Comparison of ENCODE assay signal across 21 cellular contexts in genomic region chr2:241645056-241645914, GRCh38. TPM values are rescaled to one million over a fixed set of nuclear protein-coding genes. Genes with fewer than 3 reads are reported as not detected.
A peak's percentile ranks its signal among the peaks of the same experiment; 100 is the strongest.
DNase-seq lines count a peak whose midpoint lies in the region; ATAC-seq, FAIRE-seq and TF ChIP-seq lines count a peak whose summit lies in the region.
"Had no signal": no experiment of that assay in that cellular context is flagged by ENCODE, and none has a peak within 500 bp of the region (broad histone marks: within the 10 kb centered on the region; RNA-seq: fewer than 3 reads in every experiment).

No MANE protein-coding gene starts in this region.

- no peak overlapping the region for H4K5ac ChIP-seq in IMR-90 (ENCODE audit: low read depth, low read length)

- no peak overlapping the region for H2BK12ac ChIP-seq in neuronal stem cell (ENCODE audit: low read length)

- no peak overlapping the region for H3K9ac ChIP-seq in IMR-90 (ENCODE audit: low read depth, low read length)
- no peak overlapping the region for H3K9ac ChIP-seq in kidney (ENCODE audit: low read length in 2 of 2)
- H3K9ac ChIP-seq in neuronal stem cell (ENCODE audit: low read depth, low read length, poor library complexity): no peak overlapping the region

- H3K4ac ChIP-seq in IMR-90 (ENCODE audit: low read depth, low read length): no peak overlapping the region
- no peak overlapping the region for H3K4ac ChIP-seq in neuronal stem cell (ENCODE audit: low read length)

- H4K8ac ChIP-seq in IMR-90 (ENCODE audit: low read depth in 2 of 2, low read length in 2 of 2) (no peak overlapping the region), neuronal stem cell (ENCODE audit: low read depth, low read length) (no peak overlapping the region)

- H4K91ac ChIP-seq in IMR-90 (ENCODE audit: insufficient read depth, low read depth, low read length) (no peak overlapping the region), neuronal stem cell (ENCODE audit: low read depth, low read length, poor library complexity) (no peak overlapping the region)

- CTCF ChIA-PET in IMR-90 (lab: Yijun Ruan, JAX): interaction anchor here (0.6 to 1.5 kb wide), 2 partner anchors 14 to 213 kb away, joined by 5 read pairs; no protein-coding TSS in a partner anchor

- DNase-seq in ELF-1 (ENCODE audit: low read depth, low spot score) (peak; percentile 32), IMR-90 (no peak), kidney (peak; percentile 48), neuronal stem cell (ENCODE audit: low spot score) (no peak), upper lobe of right lung (no peak), NCI-H187 (lab: John Stamatoyannopoulos, UW) (no peak)
- DNase-seq: BE2C, EL, HFFc6, KG1, NCI-H1092, NCI-H1436 treated with DMSO at 0.1 percent for 48 hours, NCI-H2029, NCI-H524 treated with DMSO at 0.1 percent for 48 hours, NCI-H82, Right ventricle myocardium superior had no signal

- H2AFZ ChIP-seq in IMR-90 (replicated peaks; ENCODE audit: low read length, poor library complexity) (no peak overlapping the region), neuronal stem cell (ENCODE audit: low read length) (no peak overlapping the region)

- TF ChIP-seq CTCF in IMR-90 (conservative IDR thresholded peaks at IDR 0.05; ENCODE audit: low read depth, low read length): no peak
- no peak for TF ChIP-seq CTCF in kidney (IDR thresholded peaks at IDR 0.05; ENCODE audit: borderline replicate concordance, extremely low read depth, insufficient read depth)
- no peak for TF ChIP-seq CTCF in upper lobe of right lung (IDR thresholded peaks at IDR 0.05)

- intact Hi-C loops in IMR-90 (cut with micrococcal nuclease) (no loop called here), kidney (cut with DNase I) (no loop called here), upper lobe of right lung (cut with DNase I) (no loop called here)

- H2BK15ac ChIP-seq in IMR-90 (ENCODE audit: low read depth, low read length): no peak overlapping the region
- H2BK15ac ChIP-seq in neuronal stem cell (ENCODE audit: low read length): no peak overlapping the region

- H3K36me3 ChIP-seq in IMR-90 (ENCODE audit: control insufficient read depth, insufficient read depth, low read length) (peaks cover 1% of the 10 kb centered on the region; the same call in 1 of the 2 replicates), kidney (ENCODE audit: control insufficient read depth in 1 of 2, insufficient read depth in 2 of 2, low read length in 2 of 2) (peaks cover 0 to 2% of the 10 kb centered on the region in 2 donors), neuronal stem cell (replicated peaks in 1 of 2; ENCODE audit: control insufficient read depth in 2 of 2, insufficient read depth in 2 of 2, low read length in 2 of 2) (peaks cover under 1 to 39% of the 10 kb centered on the region in 2 donors), upper lobe of right lung (no peaks in the 10 kb centered on the region)
- H3K36me3 ChIP-seq: BE2C had no signal

- peaks cover 73% of the 10 kb centered on the region for H4K20me1 ChIP-seq in IMR-90 (ENCODE audit: insufficient read depth, low read length)

- no peak overlapping the region for H2BK20ac ChIP-seq in IMR-90 (ENCODE audit: low read depth, low read length)

- H3K18ac ChIP-seq in IMR-90 (ENCODE audit: low read depth, low read length) (no peak overlapping the region), neuronal stem cell (ENCODE audit: low read length) (no peak overlapping the region)

- H3K23ac ChIP-seq in IMR-90 (ENCODE audit: low read depth, low read length) (no peak overlapping the region), neuronal stem cell (ENCODE audit: low read depth, low read length, poor library complexity) (peak overlapping the region; percentile 47)

- H2BK120ac ChIP-seq in IMR-90 (ENCODE audit: low read depth, low read length) (no peak overlapping the region), neuronal stem cell (ENCODE audit: low read depth, low read length) (no peak overlapping the region)

- no peak overlapping the region for H3K4me3 ChIP-seq in IMR-90 (ENCODE audit: insufficient read depth, low read depth, low read length)
- no peak overlapping the region for H3K4me3 ChIP-seq in kidney (ENCODE audit: low read length in 2 of 2)
- no peak overlapping the region for H3K4me3 ChIP-seq in neuronal stem cell (ENCODE audit: low read length in 2 of 2)
- H3K4me3 ChIP-seq in upper lobe of right lung: no peak overlapping the region

- 88% methylated on average over 14 of the region's 26 CpGs; no CpG with 5 or more reads in 1 of the 2 experiments for WGBS in IMR-90 (ENCODE audit: extremely low coverage in 2 of 2, insufficient read length in 1 of 2), 2 experiments
- no CpG with 5 or more reads among the region's 26 CpGs for WGBS in neuronal stem cell (ENCODE audit: extremely low coverage in 2 of 2, insufficient read length in 2 of 2, insufficient replicate concordance in 1 of 2), 2 donors

- H3K27ac ChIP-seq in IMR-90 (ENCODE audit: insufficient read depth, low read length) (no peak overlapping the region), kidney (ENCODE audit: low read depth in 2 of 2, low read length in 2 of 2) (no peak overlapping the region), neuronal stem cell (replicated peaks; ENCODE audit: low read length) (no peak overlapping the region), upper lobe of right lung (no peak overlapping the region)

- no TSS peak for BruUV-seq in IMR-90 (replicated peaks; lab: Mats Ljungman, UMichigan)

- TF ChIP-seq POLR2A in IMR-90 (IDR thresholded peaks at IDR 0.05; ENCODE audit: low read depth, low read length): no peak

- peaks cover 17% of the 10 kb centered on the region for H3K9me1 ChIP-seq in IMR-90 (ENCODE audit: insufficient read depth, low read length)

- H2BK5ac ChIP-seq in IMR-90 (ENCODE audit: low read depth, low read length, poor library complexity, severe bottlenecking) (no peak overlapping the region), neuronal stem cell (ENCODE audit: low read length) (no peak overlapping the region)

- no peak for FAIRE-seq in kidney (lab: Jason Lieb, UNC)
- FAIRE-seq: A204.1, D721Med, GM19239, H1 had no signal

- peaks cover 13 to 72% of the 10 kb centered on the region in 2 experiments for H3K79me1 ChIP-seq in IMR-90 (ENCODE audit: low read depth in 1 of 2, low read length in 2 of 2)
- H3K79me1 ChIP-seq in neuronal stem cell (ENCODE audit: low read depth, low read length): peaks cover 14% of the 10 kb centered on the region

- ATAC-seq in IMR-90 (ENCODE audit: low read depth): no peak
- ATAC-seq in upper lobe of right lung: no peak
- no peak for ATAC-seq in HG03354 (IDR thresholded peaks at IDR 0.05; ENCODE audit: poor library complexity, severe bottlenecking, unreplicated experiment)

- H3K14ac ChIP-seq in IMR-90 (replicated peaks; ENCODE audit: low read depth, low read length): no peak overlapping the region
- H3K14ac ChIP-seq in neuronal stem cell (ENCODE audit: low read length): no peak overlapping the region

- H2AK5ac ChIP-seq in IMR-90 (ENCODE audit: low read depth, low read length): no peak overlapping the region
- H2AK5ac ChIP-seq in neuronal stem cell (ENCODE audit: low read depth, low read length): no peak overlapping the region

- TF ChIP-seq RAD21 in IMR-90 (IDR thresholded peaks at IDR 0.05; ENCODE audit: low read length): no peak

- H3K4me1 ChIP-seq in IMR-90 (ENCODE audit: control insufficient read depth, insufficient read depth, low read length) (peaks cover 2% of the 10 kb centered on the region; the same call in 1 of the 2 replicates), kidney (ENCODE audit: control insufficient read depth in 1 of 2, insufficient read depth in 1 of 2, low read depth in 1 of 2, low read length in 2 of 2) (peaks cover 9 to 13% of the 10 kb centered on the region in 2 donors), neuronal stem cell (ENCODE audit: control insufficient read depth in 2 of 2, insufficient read depth in 1 of 2, low read depth in 1 of 2, low read length in 2 of 2) (no peaks in the 10 kb centered on the region), upper lobe of right lung (peaks cover 18% of the 10 kb centered on the region)
- H3K4me1 ChIP-seq: BE2C had no signal

- dilution Hi-C loops in IMR-90 (cut with HindIII; ENCODE audit: low sequenced_read_pairs, unreplicated experiment): no loop called here

- in situ Hi-C loops in IMR-90 (cut with MboI; ENCODE audit: low sequenced_read_pairs): no loop called here

- H3K27me3 ChIP-seq in IMR-90 (ENCODE audit: control insufficient read depth, insufficient read depth, low read length): no peaks in the 10 kb centered on the region
- H3K27me3 ChIP-seq in neuronal stem cell (ENCODE audit: control insufficient read depth in 3 of 3, insufficient read depth in 3 of 3, low read depth in 1 of 3, low read length in 3 of 3): no peaks in the 10 kb centered on the region
- H3K27me3 ChIP-seq in upper lobe of right lung: no peaks in the 10 kb centered on the region
- H3K27me3 ChIP-seq: BE2C had no signal

- H3K4me2 ChIP-seq in IMR-90 (ENCODE audit: low read depth, low read length) (no peak overlapping the region), neuronal stem cell (ENCODE audit: insufficient read depth, low read length, poor library complexity, severe bottlenecking) (no peak overlapping the region)

- peak overlapping the region; percentile 42 for H2AK9ac ChIP-seq in IMR-90 (replicated peaks; ENCODE audit: low read depth, low read length, poor library complexity)

- H3K56ac ChIP-seq in IMR-90 (ENCODE audit: extremely low read depth, insufficient read depth, low read length): no peak overlapping the region

- POLR2A ChIA-PET in IMR-90 (lab: Charles Lee; ENCODE audit: unreplicated experiment): no interaction called here

- H3K9me3 ChIP-seq in IMR-90 (ENCODE audit: control insufficient read depth, insufficient read depth, low read length) (no peaks in the 10 kb centered on the region), kidney (ENCODE audit: control insufficient read depth in 1 of 2, low read length in 2 of 2) (no peaks in the 10 kb centered on the region), neuronal stem cell (replicated peaks in 1 of 2; ENCODE audit: control insufficient read depth in 2 of 2, insufficient read depth in 1 of 2, low read depth in 1 of 2, low read length in 2 of 2) (no peaks in the 10 kb centered on the region), upper lobe of right lung (no peaks in the 10 kb centered on the region)
- H3K9me3 ChIP-seq: BE2C had no signal

RNA-seq across cellular contexts. Expression of gene ATG4B, which starts 7.8 kb away (rescaled TPM):
- total RNA-seq in IMR-90 (2012; rRNA removed) (102 and 146 TPM in 2 replicates), kidney (81.0 TPM), upper lobe of right lung (72.0 TPM)
- polyA plus RNA-seq in IMR-90 (2012; rRNA removed) (98.4 and 113 TPM in 2 replicates), kidney (ENCODE audit: insufficient read depth, low read depth, low replicate concordance) (56.6 TPM)
- 52.3 and 78.0 TPM in 2 replicates for polyA plus RNA-seq in IMR-90 (2012; cell fraction: cytosol; rRNA removed)
- polyA plus RNA-seq in IMR-90 (2012; cell fraction: nucleus; rRNA removed; ENCODE audit: low replicate concordance): 374 and 431 TPM in 2 replicates
- 64.1 TPM for polyA plus RNA-seq in neuronal stem cell (2013, experiment 1 of 2)
- 62.1 TPM for polyA plus RNA-seq in neuronal stem cell (2013, experiment 2 of 2)

RNA-seq across cellular contexts. Expression of gene THAP4, which starts 8.3 kb away (rescaled TPM):
- total RNA-seq in IMR-90 (2012; rRNA removed) (33.9 and 42.2 TPM in 2 replicates), kidney (68.0 TPM), upper lobe of right lung (46.1 TPM)
- polyA plus RNA-seq in IMR-90 (2012; rRNA removed) (55.1 and 60.3 TPM in 2 replicates), kidney (ENCODE audit: insufficient read depth, low read depth, low replicate concordance) (184 TPM)
- 53.0 and 64.7 TPM in 2 replicates for polyA plus RNA-seq in IMR-90 (2012; cell fraction: cytosol; rRNA removed)
- polyA plus RNA-seq in IMR-90 (2012; cell fraction: nucleus; rRNA removed; ENCODE audit: low replicate concordance): 20.5 and 32.9 TPM in 2 replicates
- 54.6 TPM for polyA plus RNA-seq in neuronal stem cell (2013, experiment 1 of 2)
- 56.0 TPM for polyA plus RNA-seq in neuronal stem cell (2013, experiment 2 of 2)

RNA-seq across cellular contexts. Expression of gene DTYMK, which starts 41.3 kb away (rescaled TPM):
- 31.7 and 32.8 TPM in 2 replicates for total RNA-seq in IMR-90 (2012; rRNA removed)
- 50.1 and 50.5 TPM in 2 replicates for polyA plus RNA-seq in IMR-90 (2012; rRNA removed)
- polyA plus RNA-seq in IMR-90 (2012; cell fraction: cytosol; rRNA removed): 40.6 and 60.0 TPM in 2 replicates
- 20.9 and 27.0 TPM in 2 replicates for polyA plus RNA-seq in IMR-90 (2012; cell fraction: nucleus; rRNA removed; ENCODE audit: low replicate concordance)
- 19.0 TPM for total RNA-seq in kidney
- polyA plus RNA-seq in kidney (ENCODE audit: insufficient read depth, low read depth, low replicate concordance): 27.1 TPM
- 62.1 TPM for polyA plus RNA-seq in neuronal stem cell (2013, experiment 1 of 2)
- 62.7 TPM for polyA plus RNA-seq in neuronal stem cell (2013, experiment 2 of 2)
- total RNA-seq in upper lobe of right lung: 14.9 TPM

RNA-seq across cellular contexts. Expression of gene ING5, which starts 56.6 kb away (rescaled TPM):
- 16.7 and 38.9 TPM in 2 replicates for total RNA-seq in IMR-90 (2012; rRNA removed)
- polyA plus RNA-seq in IMR-90 (2012; rRNA removed): 36.1 and 36.5 TPM in 2 replicates
- polyA plus RNA-seq in IMR-90 (2012; cell fraction: cytosol; rRNA removed): 28.4 and 31.1 TPM in 2 replicates
- polyA plus RNA-seq in IMR-90 (2012; cell fraction: nucleus; rRNA removed; ENCODE audit: low replicate concordance): 107 and 146 TPM in 2 replicates
- total RNA-seq in kidney: 27.3 TPM
- polyA plus RNA-seq in kidney (ENCODE audit: insufficient read depth, low read depth, low replicate concordance): 37.7 TPM
- 25.2 TPM for polyA plus RNA-seq in neuronal stem cell (2013, experiment 1 of 2)
- 27.0 TPM for polyA plus RNA-seq in neuronal stem cell (2013, experiment 2 of 2)
- total RNA-seq in upper lobe of right lung: 36.5 TPM

Comparison
In these comparisons a context has a peak if more than half of its experiments do, and no peak if none do; other contexts are left out.
1. DNase-seq: peak in ELF-1 (single experiment) and kidney (single experiment); none in IMR-90 (single experiment), neuronal stem cell (single experiment), upper lobe of right lung (single experiment) and NCI-H187 (0 of 2).